Comparison of ENCODE assay signal across 8 cellular contexts in genomic region chr1:98661544-98662353, GRCh38. TPM values are rescaled to one million over a fixed set of nuclear protein-coding genes. Genes with fewer than 3 reads are reported as not detected.
DNase-seq lines count a peak whose midpoint lies in the region; ATAC-seq and TF ChIP-seq lines count a peak whose summit lies in the region.

TSS of gene SNX7 (plus strand) at chr1:98661721. CDS start at chr1:98661732, 11 bp downstream.

- WGBS in ectodermal cell, 2 experiments: 0% methylated on average over 80 of the region's 80 CpGs

- intact Hi-C loops in left lung (cut with DNase I): no loop called here

- H3K36me3 ChIP-seq in ectodermal cell (ENCODE audit: control insufficient read depth, insufficient read depth, low read length): no peaks in the 10 kb centered on the region
- H3K36me3 ChIP-seq in left lung: no peaks in the 10 kb centered on the region

- H3K36me3 Mint-ChIP-seq in T-cell: no peaks in the 10 kb centered on the region
- H3K36me3 Mint-ChIP-seq in stimulated activated memory B cell treated with anti-CD40 and anti-IgM and Interleukin-4, amounts not matched to agents 10 μg/mL and 1 μg/mL and 100 μg/mL, for 72 hours: no peaks in the 10 kb centered on the region

- POLR2A ChIA-PET in T-cell (lab: Charles Lee): no interaction called here

- H3K4me1 ChIP-seq in ectodermal cell (ENCODE audit: control insufficient read depth, insufficient read depth, low read length) (no peaks in the 10 kb centered on the region), left lung (peaks cover 0 to 5% of the 10 kb centered on the region in 2 donors)

- ATAC-seq in GM19468 (IDR thresholded peaks at IDR 0.05; ENCODE audit: extremely low read depth, unreplicated experiment) (peak; percentile 82), T-cell (replicated peaks in 1 of 4) (peak; percentile 31 to 67 (median 42)), left lung (peak; percentile 98), HG03139 (IDR thresholded peaks at IDR 0.05; ENCODE audit: unreplicated experiment) (no peak)
- ATAC-seq in stimulated activated memory B cell treated with anti-CD40 and anti-IgM and Interleukin-4, amounts not matched to agents 10 μg/mL and 1 μg/mL and 100 μg/mL, for 72 hours: peak; percentile 94

- peak within 1 kb of the TSS; percentile 86 for H3K4me3 ChIP-seq in ectodermal cell (ENCODE audit: insufficient read depth, low read depth, low read length)
- H3K4me3 ChIP-seq in left lung: peak within 1 kb of the TSS; percentile 69 to 84

- DNase-seq in DMS153 treated with DMSO at 0.1 percent for 48 hours (lab: John Stamatoyannopoulos, UW; ENCODE audit: unreplicated experiment) (peak; percentile 68), HS-5 (ENCODE audit: low read depth) (peak; percentile 45), T-cell (peak in 5 of 34 experiments; percentile 2 to 17 (median 3)), left lung (peak; percentile 89 to 93)

- CTCF ChIA-PET in T-cell (lab: Charles Lee): interaction anchor here in 1 of 2 donors (0.6 kb wide), 1 partner anchor 1580 kb away, joined by 3 read pairs; no protein-coding TSS in a partner anchor

- H3K9me3 Mint-ChIP-seq in T-cell: no peaks in the 10 kb centered on the region
- H3K9me3 Mint-ChIP-seq in stimulated activated memory B cell treated with anti-CD40 and anti-IgM and Interleukin-4, amounts not matched to agents 10 μg/mL and 1 μg/mL and 100 μg/mL, for 72 hours: no peaks in the 10 kb centered on the region

- no peaks in the 10 kb centered on the region for H3K9me3 ChIP-seq in ectodermal cell (ENCODE audit: control insufficient read depth, low read length)
- H3K9me3 ChIP-seq in left lung: no peaks in the 10 kb centered on the region

- H3K4me1 Mint-ChIP-seq in T-cell: peaks cover 13 to 23% (median 20%) of the 10 kb centered on the region in 3 donors
- H3K4me1 Mint-ChIP-seq in stimulated activated memory B cell treated with anti-CD40 and anti-IgM and Interleukin-4, amounts not matched to agents 10 μg/mL and 1 μg/mL and 100 μg/mL, for 72 hours: peaks cover 10% of the 10 kb centered on the region

- H3K27ac Mint-ChIP-seq in T-cell: peak within 1 kb of the TSS in 1 of 2 donors; percentile 76
- peak within 1 kb of the TSS; percentile 63 for H3K27ac Mint-ChIP-seq in stimulated activated memory B cell treated with anti-CD40 and anti-IgM and Interleukin-4, amounts not matched to agents 10 μg/mL and 1 μg/mL and 100 μg/mL, for 72 hours

- peak in 1 of 2 donors; percentile 28 for TF ChIP-seq CTCF in left lung (IDR thresholded peaks at IDR 0.05)

- peak within 1 kb of the TSS; percentile 79 to 81 (median 80) for H3K4me3 Mint-ChIP-seq in T-cell
- H3K4me3 Mint-ChIP-seq in stimulated activated memory B cell treated with anti-CD40 and anti-IgM and Interleukin-4, amounts not matched to agents 10 μg/mL and 1 μg/mL and 100 μg/mL, for 72 hours: peak within 1 kb of the TSS; percentile 86

- H3K27me3 Mint-ChIP-seq in T-cell: peaks cover 42 to 47% of the 10 kb centered on the region in 2 donors
- no peaks in the 10 kb centered on the region for H3K27me3 Mint-ChIP-seq in stimulated activated memory B cell treated with anti-CD40 and anti-IgM and Interleukin-4, amounts not matched to agents 10 μg/mL and 1 μg/mL and 100 μg/mL, for 72 hours

- H3K27ac ChIP-seq in ectodermal cell (ENCODE audit: insufficient read depth, low read depth, low read length, poor library complexity, severe bottlenecking) (no peak within 1 kb of the TSS), left lung (peak within 1 kb of the TSS; percentile 81 to 89)

- peaks cover 7% of the 10 kb centered on the region for H3K27me3 ChIP-seq in ectodermal cell (ENCODE audit: control insufficient read depth, insufficient read depth, low read length, poor library complexity, severe bottlenecking)
- peaks cover 0 to 41% of the 10 kb centered on the region in 2 donors for H3K27me3 ChIP-seq in left lung

RNA-seq across cellular contexts. Expression of gene SNX7, which starts in this region (rescaled TPM):
- 1 to 10 TPM in 1 of 5 donors, under 1 TPM in 2, not detected in 2; 0.36 to 1.3 (median 0.47) TPM for total RNA-seq in T-cell
- 39.2 TPM for polyA plus RNA-seq in ectodermal cell (2013, experiment 1 of 4)
- polyA plus RNA-seq in ectodermal cell (2013, experiment 2 of 4): 45.7 TPM
- polyA plus RNA-seq in ectodermal cell (2013, experiment 3 of 4): 38.0 TPM
- 38.2 TPM for polyA plus RNA-seq in ectodermal cell (2013, experiment 4 of 4)
- 10 to 100 TPM; 16.5 to 27.3 TPM for total RNA-seq in left lung

Comparison
In these comparisons a context has a peak if more than half of its experiments do, and no peak if none do; other contexts are left out.
1. RNA of gene SNX7 (total RNA-seq): 16.5 to 27.3 TPM in left lung; 0.36 to 1.3 TPM in T-cell; every median in the first group is over 4 times any median in the second.